7 cellular contexts compared by ENCODE assay signal in the genomic region with DNA sequence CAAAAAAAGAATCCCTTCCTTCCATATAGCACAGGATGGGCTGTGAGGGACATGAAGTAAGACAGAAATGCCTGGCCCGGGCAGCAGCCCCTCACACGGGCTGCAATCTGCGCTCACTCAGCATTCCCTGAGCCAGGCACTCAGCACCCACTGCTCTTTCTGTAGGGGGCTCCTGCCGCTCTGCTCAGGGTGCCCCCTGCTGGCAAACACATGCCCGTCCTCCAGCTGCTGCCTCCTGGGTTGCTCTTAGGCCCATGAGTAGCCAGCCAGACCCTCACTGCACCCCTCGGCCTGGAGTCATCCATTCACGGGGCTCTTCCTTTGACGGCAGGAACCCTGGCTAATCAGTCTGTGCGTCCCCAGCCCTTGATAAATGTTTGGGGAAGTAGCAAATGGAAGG. TPM values are rescaled to one million over a fixed set of nuclear protein-coding genes. Genes with fewer than 3 reads are reported as not detected.
DNase-seq lines count a peak whose midpoint lies in the region; ATAC-seq, FAIRE-seq and TF ChIP-seq lines count a peak whose summit lies in the region.

No MANE protein-coding gene starts in this region.

- no peaks in the 10 kb centered on the region for H3K27me3 Mint-ChIP-seq in astrocyte (ENCODE audit: low read depth, unreplicated experiment)
- H3K27me3 Mint-ChIP-seq in stimulated activated naive CD8-positive, alpha-beta T cell treated with anti-CD3 and anti-CD28 coated beads, Interleukin-15, amount 100 ng/mL, for 72 hours = no peaks in the 10 kb centered on the region

- dilution Hi-C loops in keratinocyte (cut with MboI; ENCODE audit: extremely low pct_ligation_motif_present, low sequenced_read_pairs) = no loop called here

- TF ChIP-seq CTCF in GM12872 (IDR thresholded peaks at IDR 0.05; ENCODE audit: insufficient read depth, low read depth, low read length) (peak; percentile 92), astrocyte (IDR thresholded peaks at IDR 0.05; ENCODE audit: insufficient read depth, low read depth, low read length) (peak; percentile 50), keratinocyte (optimal IDR thresholded peaks at IDR 0.05 in 1 of 3, IDR thresholded peaks at IDR 0.05 in 1 of 3, conservative IDR thresholded peaks at IDR 0.05 in 1 of 3; ENCODE audit: extremely low read depth in 1 of 3, insufficient read depth in 2 of 3, low read length in 3 of 3) (peak; percentile 60 to 81 (median 71))

- FAIRE-seq in astrocyte (lab: Jason Lieb, UNC) (no peak), keratinocyte (lab: Jason Lieb, UNC) (no peak)

- H3K9me3 ChIP-seq in astrocyte (ENCODE audit: insufficient read depth, low read depth, low read length) (no peaks in the 10 kb centered on the region), keratinocyte (ENCODE audit: control insufficient read depth, low read depth, low read length) (no peaks in the 10 kb centered on the region)

- no peaks in the 10 kb centered on the region for H3K9me1 ChIP-seq in keratinocyte (ENCODE audit: control insufficient read depth, extremely low read depth, insufficient read depth, low read length)

- H3K36me3 Mint-ChIP-seq in astrocyte (ENCODE audit: low read depth, unreplicated experiment) = peaks cover 24% of the 10 kb centered on the region

- no peak overlapping the region for H2AFZ ChIP-seq in astrocyte (ENCODE audit: low read depth, low read length)
- no peak overlapping the region for H2AFZ ChIP-seq in keratinocyte (ENCODE audit: control insufficient read depth, low read length)

- no peaks in the 10 kb centered on the region for H3K9me3 Mint-ChIP-seq in astrocyte (ENCODE audit: unreplicated experiment)
- no peaks in the 10 kb centered on the region for H3K9me3 Mint-ChIP-seq in stimulated activated naive CD8-positive, alpha-beta T cell treated with anti-CD3 and anti-CD28 coated beads, Interleukin-15, amount 100 ng/mL, for 72 hours

- peaks cover 5% of the 10 kb centered on the region for H3K79me2 ChIP-seq in astrocyte (ENCODE audit: insufficient read depth, low read length)
- H3K79me2 ChIP-seq in keratinocyte (ENCODE audit: control insufficient read depth, insufficient read depth, low read length) = peaks cover 13% of the 10 kb centered on the region

- H3K9ac ChIP-seq in astrocyte (ENCODE audit: low read length) (no peak overlapping the region), keratinocyte (ENCODE audit: control insufficient read depth, extremely low read depth, insufficient read depth, low read length) (no peak overlapping the region)

- DNase-seq in NOMO-1 treated with DMSO at 0.1 percent for 48 hours (lab: John Stamatoyannopoulos, UW; ENCODE audit: unreplicated experiment) (peak; percentile 38), astrocyte (ENCODE audit: low read depth) (no peak), keratinocyte (ENCODE audit: low read depth, low spot score) (no peak), SIG-M5 (lab: John Stamatoyannopoulos, UW) (no peak)
- DNase-seq in stimulated activated naive CD8-positive, alpha-beta T cell treated with anti-CD3 and anti-CD28 coated beads, Interleukin-15, amount 100 ng/mL, for 72 hours = peak; percentile 27 to 40

- H3K27ac ChIP-seq in astrocyte (ENCODE audit: low read depth, low read length) (no peak overlapping the region), keratinocyte (ENCODE audit: control insufficient read depth, insufficient read depth, low read length) (no peak overlapping the region)

- H3K27ac Mint-ChIP-seq in astrocyte (ENCODE audit: unreplicated experiment) = no peak overlapping the region
- peak overlapping the region in 1 of 2 donors; percentile 6 for H3K27ac Mint-ChIP-seq in stimulated activated naive CD8-positive, alpha-beta T cell treated with anti-CD3 and anti-CD28 coated beads, Interleukin-15, amount 100 ng/mL, for 72 hours

- H3K4me3 Mint-ChIP-seq in astrocyte (ENCODE audit: unreplicated experiment) = no peak overlapping the region
- no peak overlapping the region for H3K4me3 Mint-ChIP-seq in stimulated activated naive CD8-positive, alpha-beta T cell treated with anti-CD3 and anti-CD28 coated beads, Interleukin-15, amount 100 ng/mL, for 72 hours

- H4K20me1 ChIP-seq in astrocyte (ENCODE audit: insufficient read depth, low read length) (peaks cover 11% of the 10 kb centered on the region), keratinocyte (ENCODE audit: control insufficient read depth, extremely low read depth, insufficient read depth, low read length) (no peaks in the 10 kb centered on the region)

- no peaks in the 10 kb centered on the region for H3K27me3 ChIP-seq in astrocyte (ENCODE audit: insufficient read depth, low read length)
- no peaks in the 10 kb centered on the region for H3K27me3 ChIP-seq in keratinocyte (ENCODE audit: control insufficient read depth, extremely low read depth, insufficient read depth, low read length)

- ATAC-seq in stimulated activated naive CD8-positive, alpha-beta T cell treated with anti-CD3 and anti-CD28 coated beads, Interleukin-15, amount 100 ng/mL, for 72 hours = peak; percentile 67
- no peak for ATAC-seq in HG03039 (IDR thresholded peaks at IDR 0.05; ENCODE audit: unreplicated experiment)

- H3K36me3 ChIP-seq in astrocyte (ENCODE audit: insufficient read depth, low read length) (peaks cover 29% of the 10 kb centered on the region), keratinocyte (ENCODE audit: control insufficient read depth in 2 of 2, extremely low read depth in 1 of 2, insufficient read depth in 2 of 2, low read length in 2 of 2) (peaks cover 38 to 51% of the 10 kb centered on the region in 2 experiments)

- H3K4me1 Mint-ChIP-seq in astrocyte (ENCODE audit: low read depth, unreplicated experiment) = peaks cover 6% of the 10 kb centered on the region
- H3K4me1 Mint-ChIP-seq in stimulated activated naive CD8-positive, alpha-beta T cell treated with anti-CD3 and anti-CD28 coated beads, Interleukin-15, amount 100 ng/mL, for 72 hours = peaks cover 19% of the 10 kb centered on the region

- H3K4me2 ChIP-seq in astrocyte (ENCODE audit: low read length) = no peak overlapping the region
- H3K4me2 ChIP-seq in keratinocyte (ENCODE audit: control insufficient read depth, extremely low read depth, insufficient read depth, low read depth, low read length) = no peak overlapping the region

- H3K4me1 ChIP-seq in astrocyte (ENCODE audit: insufficient read depth, low read length) (no peaks in the 10 kb centered on the region), keratinocyte (ENCODE audit: control insufficient read depth, extremely low read depth, insufficient read depth, low read length) (no peaks in the 10 kb centered on the region)

- H3K4me3 ChIP-seq in astrocyte (ENCODE audit: insufficient read depth, low read depth, low read length) (no peak overlapping the region), keratinocyte (ENCODE audit: control insufficient read depth in 2 of 3, extremely low read depth in 1 of 3, insufficient read depth in 2 of 3, low read depth in 1 of 3, low read length in 3 of 3) (no peak overlapping the region)

RNA-seq across cellular contexts. Expression of a gene that starts 6.9 kb away (rescaled TPM):
- 11.5 and 15.1 TPM in 2 replicates for total RNA-seq in astrocyte
- polyA plus RNA-seq in keratinocyte = 13.9 to 17.1 TPM (median 15.6 TPM) in 3 replicates
- polyA plus RNA-seq in keratinocyte (2011; ENCODE audit: low read depth) = 4.3 TPM
- 11.1 and 18.2 TPM in 2 replicates for polyA plus RNA-seq in keratinocyte (2011; cell fraction: cytosol; rRNA removed)
- polyA plus RNA-seq in keratinocyte (2011; cell fraction: nucleus; rRNA removed) = 10.0 and 12.8 TPM in 2 replicates
- polyA plus RNA-seq in keratinocyte (2012; ENCODE audit: low replicate concordance) = 12.3 and 16.4 TPM in 2 replicates
- polyA minus RNA-seq in keratinocyte = 7.4 to 8.9 TPM (median 8.4 TPM) in 3 replicates
- 8.8 TPM for polyA minus RNA-seq in keratinocyte (2011; cell fraction: cytosol; rRNA and poly(A)+ RNA removed)
- 5.2 and 7.3 TPM in 2 replicates for polyA minus RNA-seq in keratinocyte (2011; cell fraction: nucleus; rRNA and poly(A)+ RNA removed)

RNA-seq across cellular contexts. Expression of a gene that starts 15.1 kb away (rescaled TPM):
- total RNA-seq in astrocyte = 124 and 126 TPM in 2 replicates
- 139 to 405 TPM (median 155 TPM) in 3 replicates for polyA plus RNA-seq in keratinocyte
- polyA plus RNA-seq in keratinocyte (2011; ENCODE audit: low read depth) = 30.9 TPM
- polyA plus RNA-seq in keratinocyte (2011; cell fraction: cytosol; rRNA removed) = 137 and 469 TPM in 2 replicates
- polyA plus RNA-seq in keratinocyte (2011; cell fraction: nucleus; rRNA removed) = 106 and 193 TPM in 2 replicates
- 172 and 342 TPM in 2 replicates for polyA plus RNA-seq in keratinocyte (2012; ENCODE audit: low replicate concordance)
- polyA minus RNA-seq in keratinocyte = 38.9 to 73.0 TPM (median 41.2 TPM) in 3 replicates
- polyA minus RNA-seq in keratinocyte (2011; cell fraction: cytosol; rRNA and poly(A)+ RNA removed) = 432 TPM
- 74.4 and 89.7 TPM in 2 replicates for polyA minus RNA-seq in keratinocyte (2011; cell fraction: nucleus; rRNA and poly(A)+ RNA removed)

RNA-seq across cellular contexts. Expression of a gene that starts 25.7 kb away (rescaled TPM):
- total RNA-seq in astrocyte = 0.31 and 0.32 TPM in 2 replicates
- polyA plus RNA-seq in keratinocyte = 2.9 to 4.6 TPM (median 4.4 TPM) in 3 replicates
- polyA plus RNA-seq in keratinocyte (2011; ENCODE audit: low read depth) = 4.3 TPM
- 4.2 and 6.5 TPM in 2 replicates for polyA plus RNA-seq in keratinocyte (2011; cell fraction: cytosol; rRNA removed)
- 4.7 and 6.8 TPM in 2 replicates for polyA plus RNA-seq in keratinocyte (2011; cell fraction: nucleus; rRNA removed)
- 6.0 and 7.7 TPM in 2 replicates for polyA plus RNA-seq in keratinocyte (2012; ENCODE audit: low replicate concordance)
- 1.5 to 2.6 TPM (median 2.0 TPM) in 3 replicates for polyA minus RNA-seq in keratinocyte
- 7.3 TPM for polyA minus RNA-seq in keratinocyte (2011; cell fraction: cytosol; rRNA and poly(A)+ RNA removed)
- 1.2 and 1.8 TPM in 2 replicates for polyA minus RNA-seq in keratinocyte (2011; cell fraction: nucleus; rRNA and poly(A)+ RNA removed)

RNA-seq across cellular contexts. Expression of a gene that starts 47.1 kb away (rescaled TPM):
- total RNA-seq in astrocyte = 10.7 and 13.7 TPM in 2 replicates
- polyA plus RNA-seq in keratinocyte = 3.5 to 6.0 TPM (median 3.9 TPM) in 3 replicates
- polyA plus RNA-seq in keratinocyte (2011; ENCODE audit: low read depth) = 4.1 TPM
- polyA plus RNA-seq in keratinocyte (2011; cell fraction: cytosol; rRNA removed) = 6.3 and 7.2 TPM in 2 replicates
- polyA plus RNA-seq in keratinocyte (2011; cell fraction: nucleus; rRNA removed) = 5.5 and 5.6 TPM in 2 replicates
- polyA plus RNA-seq in keratinocyte (2012; ENCODE audit: low replicate concordance) = 2.8 and 7.4 TPM in 2 replicates
- 3.8 to 8.6 TPM (median 4.2 TPM) in 3 replicates for polyA minus RNA-seq in keratinocyte
- 2.3 TPM for polyA minus RNA-seq in keratinocyte (2011; cell fraction: cytosol; rRNA and poly(A)+ RNA removed)
- 1.7 and 2.2 TPM in 2 replicates for polyA minus RNA-seq in keratinocyte (2011; cell fraction: nucleus; rRNA and poly(A)+ RNA removed)

RNA-seq across cellular contexts. Expression of a gene that starts 50.7 kb away (rescaled TPM):
- total RNA-seq in astrocyte = 21.4 and 21.6 TPM in 2 replicates
- polyA plus RNA-seq in keratinocyte = 22.1 to 30.4 TPM (median 28.0 TPM) in 3 replicates
- polyA plus RNA-seq in keratinocyte (2011; ENCODE audit: low read depth) = 7.7 TPM
- polyA plus RNA-seq in keratinocyte (2011; cell fraction: cytosol; rRNA removed) = 23.0 and 39.6 TPM in 2 replicates
- polyA plus RNA-seq in keratinocyte (2011; cell fraction: nucleus; rRNA removed) = 26.5 and 38.5 TPM in 2 replicates
- 30.2 and 46.8 TPM in 2 replicates for polyA plus RNA-seq in keratinocyte (2012; ENCODE audit: low replicate concordance)
- 48.8 to 114 TPM (median 49.9 TPM) in 3 replicates for polyA minus RNA-seq in keratinocyte
- 42.0 TPM for polyA minus RNA-seq in keratinocyte (2011; cell fraction: cytosol; rRNA and poly(A)+ RNA removed)
- polyA minus RNA-seq in keratinocyte (2011; cell fraction: nucleus; rRNA and poly(A)+ RNA removed) = 18.8 and 19.5 TPM in 2 replicates

Comparison
In these comparisons a context has a peak if more than half of its experiments do, and no peak if none do; other contexts are left out.
1. DNase-seq: peak in NOMO-1 treated with DMSO at 0.1 percent for 48 hours (single experiment) and stimulated activated naive CD8-positive, alpha-beta T cell treated with anti-CD3 and anti-CD28 coated beads, Interleukin-15, amount 100 ng/mL, for 72 hours (2 of 2); none in astrocyte (single experiment), keratinocyte (single experiment) and SIG-M5 (single experiment).
2. Peak in every context shown above with its lines, with median percentiles within 50 percentile points of each other: CTCF ChIP-seq.